Comparison of ENCODE assay signal across 24 cellular contexts in the genomic region with DNA sequence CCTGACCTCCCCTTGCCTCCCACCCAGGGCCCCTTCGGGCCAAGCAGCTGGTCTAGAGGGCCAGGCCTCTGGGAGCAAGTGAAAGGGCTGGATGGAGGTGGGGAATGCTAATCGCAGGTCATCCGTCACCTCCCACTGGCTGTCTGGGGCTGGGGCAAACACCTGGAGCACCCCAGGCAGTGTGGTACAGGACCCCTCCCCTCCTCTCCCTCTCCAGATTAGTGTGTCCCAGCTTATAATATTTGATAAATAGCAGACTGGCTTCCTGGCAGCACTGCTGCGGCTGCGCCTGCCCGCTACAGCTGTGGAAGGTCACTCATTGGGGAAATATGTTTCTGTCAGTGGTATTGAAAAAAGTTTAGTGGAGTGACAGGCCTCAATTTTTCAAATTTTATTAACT.
"Had no signal": no experiment of that assay in that cellular context is flagged by ENCODE, and none has a peak within 500 bp of the region (broad histone marks: within the 10 kb centered on the region; RNA-seq: fewer than 3 reads in every experiment).

No MANE protein-coding gene starts in this region.

- H3K9me3 ChIP-seq: gastrocnemius medialis, neutrophil, pancreas, right lobe of liver, suprapubic skin, transverse colon had no signal

- DNase-seq: cortex of kidney; effector memory CD8-positive, alpha-beta T cell; foreskin fibroblast; gastrocnemius medialis; head of caudate nucleus; natural killer cell; pancreas; right lobe of liver; small intestine; stimulated activated CD4-positive, alpha-beta T cell treated with anti-CD3 and anti-CD28 coated beads, Interleukin-15, amount 100 ng/mL, for 24 hours; stimulated activated CD4-positive, alpha-beta T cell treated with anti-CD3 and anti-CD28 coated beads, Interleukin-4, amount 100 ng/mL, for 1 hour; stimulated activated CD8-positive, alpha-beta memory T cell treated with anti-CD3 and anti-CD28 coated beads, Interleukin-4, amount 100 ng/mL, for 48 hours; stimulated activated naive CD4-positive, alpha-beta T cell; stimulated activated naive CD8-positive, alpha-beta T cell treated with anti-CD3 and anti-CD28 coated beads, Interleukin-15, amount 100 ng/mL, for 72 hours; transverse colon had no signal

- H3K9me3 Mint-ChIP-seq: effector memory CD8-positive, alpha-beta T cell; memory B cell; natural killer cell; neural crest cell; stimulated activated naive CD8-positive, alpha-beta T cell treated with anti-CD3 and anti-CD28 coated beads, Interleukin-15, amount 100 ng/mL, for 72 hours had no signal

- H3K27ac ChIP-seq: gastrocnemius medialis, neutrophil, pancreas, right lobe of liver, suprapubic skin, transverse colon had no signal

- ATAC-seq: effector memory CD8-positive, alpha-beta T cell; gastrocnemius medialis; left lobe of liver; natural killer cell; pancreas; stimulated activated naive CD8-positive, alpha-beta T cell treated with anti-CD3 and anti-CD28 coated beads, Interleukin-15, amount 100 ng/mL, for 72 hours had no signal

- H3K27ac Mint-ChIP-seq: memory B cell, progenitor cell of endocrine pancreas had no signal

- H3K4me3 ChIP-seq: gastrocnemius medialis, lung, pancreas, right lobe of liver, suprapubic skin, transverse colon had no signal

- H3K4me1 ChIP-seq: pancreas, right lobe of liver, suprapubic skin had no signal

- FAIRE-seq: endometrium, keratinocyte, pancreas, small intestine had no signal

- H3K36me3 ChIP-seq: gastrocnemius medialis, pancreas, right lobe of liver, suprapubic skin, transverse colon had no signal

- H3K27me3 Mint-ChIP-seq: effector memory CD8-positive, alpha-beta T cell; memory B cell; progenitor cell of endocrine pancreas; stimulated activated naive CD8-positive, alpha-beta T cell treated with anti-CD3 and anti-CD28 coated beads, Interleukin-15, amount 100 ng/mL, for 72 hours had no signal

- H3K27me3 ChIP-seq: gastrocnemius medialis, neutrophil, pancreas, right lobe of liver, suprapubic skin, transverse colon had no signal

- H3K4me3 Mint-ChIP-seq: effector memory CD8-positive, alpha-beta T cell; memory B cell; natural killer cell; neural crest cell; stimulated activated naive CD8-positive, alpha-beta T cell treated with anti-CD3 and anti-CD28 coated beads, Interleukin-15, amount 100 ng/mL, for 72 hours had no signal

- H3K36me3 Mint-ChIP-seq: natural killer cell had no signal
